ENCODE assay signal across 6 cellular contexts in the genomic region with DNA sequence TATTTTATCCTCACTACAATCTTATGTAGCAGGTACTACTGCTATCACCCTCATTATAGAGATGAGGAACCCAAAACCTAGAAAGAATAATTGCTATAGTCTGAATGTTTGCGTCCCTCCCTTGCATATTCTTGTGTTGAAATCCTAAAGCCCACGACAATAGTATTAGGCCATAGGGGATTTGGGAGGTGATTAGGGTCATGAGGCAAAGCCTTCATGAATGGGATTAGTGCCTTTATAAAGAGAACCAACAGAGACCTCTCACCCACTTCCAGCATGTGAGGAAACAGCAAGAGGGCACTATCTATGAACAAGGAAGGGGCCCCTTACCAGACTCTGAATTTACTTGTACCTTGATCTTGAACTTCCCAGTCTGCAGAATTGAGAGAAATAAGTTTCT.
"Had no signal": no experiment of that assay in that cellular context is flagged by ENCODE, and none has a peak within 500 bp of the region (broad histone marks: within the 10 kb centered on the region; RNA-seq: fewer than 3 reads in every experiment).

No MANE protein-coding gene starts in this region.

- ATAC-seq: GM23338, HepG2 had no signal

- H3K27me3 Mint-ChIP-seq: IgD-negative memory B cell had no signal

- H3K27ac ChIP-seq: HL-60 had no signal

- H3K36me3 Mint-ChIP-seq: IgD-negative memory B cell had no signal

- H2AFZ ChIP-seq: GM23338 had no signal

- H3K4me2 ChIP-seq: GM23338 had no signal

- H3K4me3 ChIP-seq: GM23338 had no signal

- H3K4me1 Mint-ChIP-seq: GM23338 had no signal

- H3K4me3 Mint-ChIP-seq: GM23338, H9, IgD-negative memory B cell had no signal

- DNase-seq: H9, HCEC 1CT had no signal

- H3K9me3 Mint-ChIP-seq: GM23338, H9, IgD-negative memory B cell had no signal

- H3K27ac Mint-ChIP-seq: GM23338 had no signal
